Comparison of ENCODE assay signal across 8 cellular contexts in the genomic region with DNA sequence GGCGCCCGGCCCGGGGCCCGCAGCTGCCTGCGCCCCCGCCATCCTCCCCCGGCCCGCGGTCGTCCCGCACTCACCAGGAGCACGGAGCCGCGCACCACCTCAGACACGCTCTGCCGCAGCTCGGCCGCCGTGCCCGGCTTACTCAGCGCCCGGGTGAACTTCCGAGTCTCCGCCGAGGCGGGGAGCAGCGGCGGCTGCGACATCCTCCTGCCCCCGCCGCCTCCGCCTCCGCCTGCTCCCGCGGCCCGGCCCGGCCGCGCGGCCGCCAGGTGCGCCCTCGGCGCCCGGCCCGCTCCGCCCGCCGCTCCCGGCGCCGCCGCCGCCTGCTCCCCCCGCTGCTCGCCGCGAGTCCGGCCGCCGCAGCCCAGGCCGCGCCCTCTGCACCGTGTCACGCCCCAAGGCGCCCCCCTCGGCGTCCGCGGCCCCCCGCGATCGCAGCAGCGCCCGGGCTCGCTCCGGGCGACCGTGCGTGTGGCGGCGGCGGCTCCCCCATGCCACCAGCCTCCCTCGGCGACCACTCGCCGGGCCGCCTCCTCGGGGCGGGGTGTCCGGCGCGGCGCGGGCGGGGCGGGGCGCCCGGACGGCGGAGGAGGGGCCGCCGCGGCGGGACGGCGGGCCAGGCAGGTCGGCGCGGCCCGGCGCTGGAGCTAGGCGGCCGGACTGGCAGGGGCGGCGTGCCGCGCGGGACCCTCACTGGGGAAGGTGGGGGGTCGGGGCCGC.
DNase-seq lines count a peak whose midpoint lies in the region; ATAC-seq and TF ChIP-seq lines count a peak whose summit lies in the region.

No MANE protein-coding gene starts in this region.

- H3K4me3 ChIP-seq in fibroblast of mammary gland (ENCODE audit: control insufficient read depth, low read depth, low read length) (peak overlapping the region; percentile 79), stomach smooth muscle (ENCODE audit: low read length in 2 of 2) (peak overlapping the region; percentile 75 to 91)

- peak overlapping the region; percentile 86 to 90 for H3K9ac ChIP-seq in stomach smooth muscle (ENCODE audit: low read length in 2 of 2)

- no peaks in the 10 kb centered on the region for H3K36me3 ChIP-seq in stomach smooth muscle (ENCODE audit: control insufficient read depth in 2 of 2, insufficient read depth in 2 of 2, low read length in 2 of 2)

- no peaks in the 10 kb centered on the region for H3K27me3 ChIP-seq in stomach smooth muscle (ENCODE audit: control insufficient read depth in 1 of 2, insufficient read depth in 2 of 2, low read length in 2 of 2)

- H3K4me1 Mint-ChIP-seq in nephron, result peaks cover 27% of the 10 kb centered on the region

- peak overlapping the region in 2 of 3 experiments; percentile 32 to 81 for H3K4me3 Mint-ChIP-seq in nephron

- DNase-seq in NOMO-1 treated with DMSO at 0.1 percent for 48 hours (lab: John Stamatoyannopoulos, UW; ENCODE audit: unreplicated experiment) (peak; percentile 35), activated T-helper 1 cell treated with Interleukin-2 at 50 U/mL for 16 hours (ENCODE audit: low read depth) (peak; percentile 69), fibroblast of mammary gland (ENCODE audit: low read depth) (peak; percentile 51)

- H3K36me3 Mint-ChIP-seq in nephron (ENCODE audit: low read depth), result no peaks in the 10 kb centered on the region

- H3K9me3 ChIP-seq in stomach smooth muscle (ENCODE audit: control insufficient read depth in 2 of 2, low read length in 2 of 2), result no peaks in the 10 kb centered on the region

- TF ChIP-seq CTCF in 22Rv1 (IDR thresholded peaks at IDR 0.05), result no peak
- TF ChIP-seq CTCF in fibroblast of mammary gland (conservative IDR thresholded peaks at IDR 0.05; ENCODE audit: control insufficient read depth, insufficient read depth, low read depth, low read length), result no peak
- no peak for TF ChIP-seq CTCF in nephron (IDR thresholded peaks at IDR 0.05; ENCODE audit: unreplicated experiment in 3 of 3)

- no peaks in the 10 kb centered on the region for H3K9me3 Mint-ChIP-seq in nephron

- H3K4me1 ChIP-seq in stomach smooth muscle (ENCODE audit: control insufficient read depth, insufficient read depth, low read length), result peaks cover 27% of the 10 kb centered on the region

- H3K27ac Mint-ChIP-seq in nephron, result no peak overlapping the region

- ATAC-seq in GM18517 (IDR thresholded peaks at IDR 0.05; ENCODE audit: unreplicated experiment) (peak; percentile 31), HG03025 (IDR thresholded peaks at IDR 0.05; ENCODE audit: low FRiP score, unreplicated experiment) (peak; percentile 44)

- H3K27me3 Mint-ChIP-seq in nephron (ENCODE audit: low read depth), result peaks cover 38% of the 10 kb centered on the region

- H3K27ac ChIP-seq in 22Rv1 (peak overlapping the region; percentile 83), stomach smooth muscle (ENCODE audit: low read length) (peak overlapping the region; percentile 90)

Comparison
In these comparisons a context has a peak if more than half of its experiments do, and no peak if none do; other contexts are left out.
1. Peak in every context shown above with its lines: DNase-seq, ATAC-seq, H3K4me3 ChIP-seq and H3K27ac ChIP-seq.